In genomic region chr1:154353460-154353904, GRCh38 we compare ENCODE assay signal across 9 cellular contexts. TPM values are rescaled to one million over a fixed set of nuclear protein-coding genes. Genes with fewer than 3 reads are reported as not detected.
DNase-seq lines count a peak whose midpoint lies in the region; ATAC-seq and TF ChIP-seq lines count a peak whose summit lies in the region.
"Had no signal": no experiment of that assay in that cellular context is flagged by ENCODE, and none has a peak within 500 bp of the region (broad histone marks: within the 10 kb centered on the region; RNA-seq: fewer than 3 reads in every experiment).

No MANE protein-coding gene starts in this region.

- ATAC-seq in GM23338, result peak; percentile 4; the same call in 1 of the 3 replicates
- ATAC-seq in GM19455 (IDR thresholded peaks at IDR 0.05; ENCODE audit: unreplicated experiment), result no peak
- no peak for ATAC-seq in GM18870 (IDR thresholded peaks at IDR 0.05; ENCODE audit: unreplicated experiment)

- H3K4me3 ChIP-seq in GM23338, result peak overlapping the region; percentile 88
- H3K4me3 ChIP-seq in SK-N-MC, result peak overlapping the region; percentile 94
- no peak overlapping the region for H3K4me3 ChIP-seq in endodermal cell (ENCODE audit: low read length)

- H3K36me3 Mint-ChIP-seq in GM23338 (ENCODE audit: low read depth) (peaks cover 10% of the 10 kb centered on the region), endodermal cell (ENCODE audit: low read depth) (peaks cover 9% of the 10 kb centered on the region)

- H3K27me3 ChIP-seq in GM23338 (ENCODE audit: insufficient read depth) (no peaks in the 10 kb centered on the region), endodermal cell (ENCODE audit: control insufficient read depth, insufficient read depth, low read length, poor library complexity, severe bottlenecking) (peaks cover 14% of the 10 kb centered on the region)
- H3K27me3 ChIP-seq: SJSA1 had no signal

- DNase-seq in GM23338 (ENCODE audit: low spot score), result peak; percentile 36
- no peak for DNase-seq in SK-N-MC (ENCODE audit: low read depth, low spot score)
- peak; percentile 59 for DNase-seq in endodermal cell
- DNase-seq in myocyte (ENCODE audit: low read depth), result peak; percentile 57
- DNase-seq in activated CD4-positive, CD25-positive, alpha-beta regulatory T cell (lab: John Stamatoyannopoulos, UW), result no peak

- WGBS in endodermal cell (ENCODE audit: insufficient coverage in 1 of 2, insufficient read length in 1 of 2), 2 experiments, result 28% methylated on average over 1 of the region's 1 CpG; no CpG with 5 or more reads in 1 of the 2 experiments

- H2AFZ ChIP-seq in GM23338, result peak overlapping the region; percentile 99

- H3K4me3 Mint-ChIP-seq in GM23338, result peak overlapping the region; percentile 88
- H3K4me3 Mint-ChIP-seq in endodermal cell, result peak overlapping the region; percentile 67

- H3K79me2 ChIP-seq in GM23338 (replicated peaks; ENCODE audit: insufficient read depth), result no peaks in the 10 kb centered on the region

- H3K9me3 ChIP-seq in SK-N-MC (ENCODE audit: low read depth, low read length) (no peaks in the 10 kb centered on the region), endodermal cell (ENCODE audit: control insufficient read depth, low read length) (no peaks in the 10 kb centered on the region)
- H3K9me3 ChIP-seq: SJSA1 had no signal

- H3K4me1 Mint-ChIP-seq in GM23338 (peaks cover 17% of the 10 kb centered on the region), endodermal cell (peaks cover 25% of the 10 kb centered on the region)

- H3K27ac Mint-ChIP-seq in GM23338 (no peak overlapping the region), endodermal cell (peak overlapping the region; percentile 68)

- peaks cover 8% of the 10 kb centered on the region; the same call in 1 of the 2 replicates for H3K4me1 ChIP-seq in GM23338 (ENCODE audit: insufficient read depth)
- peaks cover 7% of the 10 kb centered on the region for H3K4me1 ChIP-seq in endodermal cell (ENCODE audit: control insufficient read depth, insufficient read depth, low read length)

- H3F3A ChIP-seq in GM23338 (replicated peaks; ENCODE audit: low read depth), result peaks cover 2% of the 10 kb centered on the region; the same call in 1 of the 2 replicates

- H3K4me2 ChIP-seq in GM23338, result peak overlapping the region; percentile 97

- no peak; the same call in 1 of the 2 replicates for TF ChIP-seq CTCF in C4-2B (conservative IDR thresholded peaks at IDR 0.05)
- TF ChIP-seq CTCF in GM23338 (conservative IDR thresholded peaks at IDR 0.05; ENCODE audit: low read depth in 2 of 2), result peak in 1 of 2 experiments; percentile 52; a peak in 3 of 4 replicates
- peak; percentile 58 for TF ChIP-seq CTCF in endodermal cell (conservative IDR thresholded peaks at IDR 0.05)

- H3K9ac ChIP-seq in SK-N-MC (ENCODE audit: insufficient read length) (peak overlapping the region; percentile 66), endodermal cell (ENCODE audit: extremely low read depth, low read length, poor library complexity, severe bottlenecking) (no peak overlapping the region)

- H3K27me3 Mint-ChIP-seq in GM23338 (ENCODE audit: insufficient read depth, low read depth, poor library complexity), result peaks cover 16% of the 10 kb centered on the region
- peaks cover 16% of the 10 kb centered on the region for H3K27me3 Mint-ChIP-seq in endodermal cell (ENCODE audit: insufficient read depth)

- no peaks in the 10 kb centered on the region; the same call in 2 of the 3 replicates for H3K9me3 Mint-ChIP-seq in GM23338
- no peaks in the 10 kb centered on the region for H3K9me3 Mint-ChIP-seq in endodermal cell

- no peaks in the 10 kb centered on the region for H3K9me2 ChIP-seq in GM23338 (ENCODE audit: insufficient read depth)

- H3K27ac ChIP-seq in C4-2B, result peak overlapping the region; percentile 75
- H3K27ac ChIP-seq in GM23338 (ENCODE audit: low read depth), result no peak overlapping the region
- H3K27ac ChIP-seq in SK-N-MC, result no peak overlapping the region
- H3K27ac ChIP-seq in endodermal cell (ENCODE audit: low read depth, low read length), result no peak overlapping the region
- H3K27ac ChIP-seq: SJSA1 had no signal

- no peaks in the 10 kb centered on the region; the same call in 1 of the 2 replicates for H4K20me1 ChIP-seq in GM23338 (replicated peaks; ENCODE audit: insufficient read depth)

- H3K36me3 ChIP-seq in GM23338 (ENCODE audit: insufficient read depth) (no peaks in the 10 kb centered on the region), SK-N-MC (ENCODE audit: insufficient read depth, low read length) (peaks cover 7% of the 10 kb centered on the region; the same call in 1 of the 2 replicates), endodermal cell (ENCODE audit: control insufficient read depth, insufficient read depth, low read length) (peaks cover 4% of the 10 kb centered on the region)

TF ChIP-seq in GM23338, 12 proteins besides CTCF, POLR2A, EP300 and RAD21 (continues in another document):
- TF ChIP-seq ZNF331 (CRISPR knock-in tag; IDR thresholded peaks at IDR 0.05; ENCODE audit: low read depth) (no peak), ZNF114 (CRISPR knock-in tag; IDR thresholded peaks at IDR 0.05) (no peak), CREB1 (CRISPR knock-in tag; IDR thresholded peaks at IDR 0.05; ENCODE audit: low read depth) (no peak), REST (IDR thresholded peaks at IDR 0.05; ENCODE audit: unreplicated experiment) (no peak), ETS1 (IDR thresholded peaks at IDR 0.05) (no peak)

RNA-seq across cellular contexts. Expression of gene ATP8B2, which starts 28.2 kb away (rescaled TPM):
- total RNA-seq in GM23338 (2014; rRNA removed; shearing (Covaris generic)), result 92.9 and 112 TPM in 2 replicates
- polyA plus RNA-seq in GM23338 (2016; fragmentation: Nextera tagmentation; extraction: Ambion mirVana), result 8.8 and 11.0 TPM in 2 replicates
- total RNA-seq in endodermal cell (10 to 100 TPM; 34.1 to 41.5 TPM), myocyte (44.0 and 46.9 TPM in 2 replicates)
- polyA plus RNA-seq in endodermal cell (2013, experiment 1 of 2), result 30.0 TPM
- polyA plus RNA-seq in endodermal cell (2013, experiment 2 of 2), result 27.3 TPM
- polyA plus RNA-seq in myocyte (2012), result 52.9 TPM

RNA-seq across cellular contexts. Expression of gene AQP10, which starts 32.6 kb away (rescaled TPM):
- total RNA-seq in GM23338 (2014; rRNA removed; shearing (Covaris generic)), result not detected in 2 replicates
- polyA plus RNA-seq in GM23338 (2016; fragmentation: Nextera tagmentation; extraction: Ambion mirVana), result not detected in 2 replicates
- total RNA-seq in endodermal cell (not detected), myocyte (not detected in 2 replicates)
- not detected for polyA plus RNA-seq in endodermal cell (2013, experiment 1 of 2)
- 0.21 TPM for polyA plus RNA-seq in endodermal cell (2013, experiment 2 of 2)
- polyA plus RNA-seq in myocyte (2012), result not detected
- total RNA-seq: SJSA1 had no signal

RNA-seq across cellular contexts. Expression of gene IL6R, which starts 51.7 kb away (rescaled TPM):
- total RNA-seq in GM23338 (2014; rRNA removed; shearing (Covaris generic)), result 3.2 and 13.8 TPM in 2 replicates
- polyA plus RNA-seq in GM23338 (2016; fragmentation: Nextera tagmentation; extraction: Ambion mirVana), result 1.0 and 1.2 TPM in 2 replicates
- 1 to 10 TPM in 1 of 2 donors, under 1 TPM in 1; 0.77 to 1.0 TPM for total RNA-seq in endodermal cell
- polyA plus RNA-seq in endodermal cell (2013, experiment 1 of 2), result 0.50 TPM
- polyA plus RNA-seq in endodermal cell (2013, experiment 2 of 2), result 0.25 TPM
- 1.6 and 5.4 TPM in 2 replicates for total RNA-seq in myocyte
- polyA plus RNA-seq in myocyte (2012), result 0.18 TPM

Comparison
In these comparisons a context has a peak if more than half of its experiments do, and no peak if none do; other contexts are left out.
1. DNase-seq: peak in GM23338 (single experiment), endodermal cell (single experiment) and myocyte (single experiment); none in SK-N-MC (single experiment) and activated CD4-positive, CD25-positive, alpha-beta regulatory T cell (0 of 4).